1 cellular context compared by ENCODE assay signal in genomic region chr7:7581531-7582179, GRCh38.
TF ChIP-seq lines count a peak whose summit lies in the region.

No MANE protein-coding gene starts in this region.

TF ChIP-seq in K562, 482 proteins besides CTCF, POLR2A, EP300 and RAD21:
- TF ChIP-seq HLTF (IDR thresholded peaks at IDR 0.05): no peak
